Comparison of ENCODE assay signal across 12 cellular contexts in the genomic region with DNA sequence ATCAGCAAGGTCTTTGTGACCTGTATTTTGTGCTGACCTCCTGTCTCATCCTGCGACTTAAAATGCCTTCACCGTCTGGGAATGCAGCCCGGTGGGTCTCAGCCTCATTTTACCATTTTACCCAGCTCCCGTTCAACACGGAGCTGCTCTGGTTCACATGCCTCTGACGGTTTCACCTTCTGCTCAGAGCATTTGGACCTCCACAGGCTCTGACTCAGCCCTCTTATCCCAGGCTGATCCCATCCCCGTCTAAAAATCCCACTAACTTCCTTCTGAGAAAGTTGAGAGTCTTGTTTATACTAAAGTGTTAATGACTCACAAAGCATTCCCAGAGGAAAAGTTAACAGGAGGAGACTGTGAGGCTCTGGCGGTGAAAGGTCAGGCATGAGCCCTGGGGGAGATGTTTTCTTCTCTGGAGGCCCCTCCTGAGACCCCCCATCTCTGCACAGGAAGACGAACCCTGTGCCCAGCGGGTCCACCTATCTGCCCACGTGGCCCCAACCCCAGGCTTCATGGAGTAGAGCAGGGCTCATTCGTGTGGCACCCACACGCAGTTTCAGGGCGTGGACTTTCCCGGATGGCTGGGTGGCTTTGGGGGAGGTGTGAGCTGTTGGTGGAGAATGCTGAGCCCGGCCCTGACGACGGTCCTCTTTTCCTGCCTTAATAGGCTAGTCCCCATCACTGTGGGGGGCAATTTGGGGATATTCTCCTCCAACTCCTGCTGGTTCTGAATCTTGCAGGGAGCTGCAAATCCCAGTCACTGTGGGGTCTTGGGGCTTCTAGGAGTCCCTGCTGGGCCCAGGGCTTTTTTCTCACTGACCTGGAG. TPM values are rescaled to one million over a fixed set of nuclear protein-coding genes. Genes with fewer than 3 reads are reported as not detected.
A peak's percentile ranks its signal among the peaks of the same experiment; 100 is the strongest.
DNase-seq lines count a peak whose midpoint lies in the region; ATAC-seq and TF ChIP-seq lines count a peak whose summit lies in the region.
"Had no signal": no experiment of that assay in that cellular context is flagged by ENCODE, and none has a peak within 500 bp of the region (broad histone marks: within the 10 kb centered on the region; RNA-seq: fewer than 3 reads in every experiment).

No MANE protein-coding gene starts in this region.

- no peaks in the 10 kb centered on the region for H3K9me3 Mint-ChIP-seq in activated T-helper 1 cell treated with anti-CD3 and anti-CD28 coated beads, Interleukin-12 subunit alpha, Interleukin-12 subunit beta, Interleukin-2, Interleukin-4 antibody, amounts not matched to agents 30 ng/mL and 10 ng/mL and 1 ng/mL, durations not matched to agents 14 hours and 24 hours and 36 hours

- no TSS peak for BruUV-seq in PC-3 (replicated peaks; lab: Mats Ljungman, UMichigan)

- H2AFZ ChIP-seq in PC-3 (ENCODE audit: low read length) = peak overlapping the region; percentile 54; the same call in 1 of the 2 replicates

- H3K79me2 ChIP-seq in PC-3 (ENCODE audit: low read length) = no peaks in the 10 kb centered on the region

- H3K36me3 ChIP-seq in PC-3 (ENCODE audit: low read depth, low read length) = no peaks in the 10 kb centered on the region
- H3K36me3 ChIP-seq: uterus had no signal

- H3K27me3 ChIP-seq in PC-3 (ENCODE audit: low read length) = no peaks in the 10 kb centered on the region
- H3K27me3 ChIP-seq: uterus had no signal

- DNase-seq in G401 (ENCODE audit: low spot score) (peak; percentile 29), PC-3 (peak; percentile 90), renal cortical epithelial cell (ENCODE audit: low read depth) (peak; percentile 97), NOMO-1 treated with dmso at 0.1 percent for 144 hours (lab: John Stamatoyannopoulos, UW; ENCODE audit: unreplicated experiment) (no peak), mesenteric fat pad (ENCODE audit: low spot score) (no peak)
- no peak for DNase-seq in activated T-helper 1 cell treated with anti-CD3 and anti-CD28 coated beads, Interleukin-12 subunit alpha, Interleukin-12 subunit beta, Interleukin-2, Interleukin-4 antibody, amounts not matched to agents 30 ng/mL and 10 ng/mL and 1 ng/mL, durations not matched to agents 14 hours and 24 hours and 36 hours (ENCODE audit: low spot score)
- DNase-seq: activated CD4-positive, alpha-beta T cell treated with anti-CD3 and anti-CD28 coated beads, Interleukin-2, amount 50 U/mL, for 4 hours; uterus had no signal

- peak overlapping the region; percentile 21; the same call in 1 of the 2 replicates for H3K4me3 ChIP-seq in PC-3 (ENCODE audit: low read length)
- H3K4me3 ChIP-seq: uterus had no signal

- H3K9me3 ChIP-seq in PC-3 (ENCODE audit: low read length) = no peaks in the 10 kb centered on the region
- H3K9me3 ChIP-seq: uterus had no signal

- CTCF ChIA-PET in PC-3 (lab: Charles Lee) = interaction anchor here (0.7 to 1.8 kb wide), 3 partner anchors 9 to 70 kb away, joined by 3 to 11 read pairs (median 3); no protein-coding TSS in a partner anchor

- H3K4me2 ChIP-seq in PC-3 (ENCODE audit: low read length) = peak overlapping the region; percentile 61

- no peaks in the 10 kb centered on the region for H3F3A ChIP-seq in PC-3 (ENCODE audit: low read length, unreplicated experiment)

- POLR2A ChIA-PET in PC-3 (lab: Charles Lee; ENCODE audit: unreplicated experiment) = no interaction called here

- ATAC-seq in PC-3 (peak; percentile 81), esophagus mucosa (peak; percentile 41), GM18498 (IDR thresholded peaks at IDR 0.05; ENCODE audit: unreplicated experiment) (no peak)

- no peaks in the 10 kb centered on the region for H3K4me1 Mint-ChIP-seq in activated T-helper 1 cell treated with anti-CD3 and anti-CD28 coated beads, Interleukin-12 subunit alpha, Interleukin-12 subunit beta, Interleukin-2, Interleukin-4 antibody, amounts not matched to agents 30 ng/mL and 10 ng/mL and 1 ng/mL, durations not matched to agents 14 hours and 24 hours and 36 hours (ENCODE audit: low read depth)

- H3K4me3 Mint-ChIP-seq in activated T-helper 1 cell treated with anti-CD3 and anti-CD28 coated beads, Interleukin-12 subunit alpha, Interleukin-12 subunit beta, Interleukin-2, Interleukin-4 antibody, amounts not matched to agents 30 ng/mL and 10 ng/mL and 1 ng/mL, durations not matched to agents 14 hours and 24 hours and 36 hours = no peak overlapping the region
- H3K4me3 Mint-ChIP-seq: activated naive CD8-positive, alpha-beta T cell had no signal

- peaks cover 32% of the 10 kb centered on the region for H3K4me1 ChIP-seq in PC-3 (ENCODE audit: insufficient read depth, low read length)
- H3K4me1 ChIP-seq: uterus had no signal

- intact Hi-C loops in PC-3 (cut with micrococcal nuclease) = loop anchor here (5.0 kb wide), 1 partner anchor 50 kb away; no protein-coding TSS in a partner anchor
- intact Hi-C loops in activated T-helper 1 cell treated with anti-CD3 and anti-CD28 coated beads, Interleukin-12 subunit alpha, Interleukin-12 subunit beta, Interleukin-2, Interleukin-4 antibody, amounts not matched to agents 30 ng/mL and 10 ng/mL and 1 ng/mL, durations not matched to agents 14 hours and 24 hours and 36 hours (cut with micrococcal nuclease) = no loop called here

- H3K9me2 ChIP-seq in PC-3 (replicated peaks; ENCODE audit: low read length) = no peaks in the 10 kb centered on the region

- H3K27ac ChIP-seq in PC-3 (ENCODE audit: low read length) = peak overlapping the region; percentile 79
- H3K27ac ChIP-seq: uterus had no signal

- peaks cover 34% of the 10 kb centered on the region for H3K27me3 Mint-ChIP-seq in activated T-helper 1 cell treated with anti-CD3 and anti-CD28 coated beads, Interleukin-12 subunit alpha, Interleukin-12 subunit beta, Interleukin-2, Interleukin-4 antibody, amounts not matched to agents 30 ng/mL and 10 ng/mL and 1 ng/mL, durations not matched to agents 14 hours and 24 hours and 36 hours (ENCODE audit: insufficient read depth)

- no peaks in the 10 kb centered on the region for H4K20me1 ChIP-seq in PC-3 (ENCODE audit: low read length)

- in situ Hi-C loops in G401 (cut with HindIII; ENCODE audit: low sequenced_read_pairs) = no loop called here

- no peak for TF ChIP-seq CTCF in PC-3 (conservative IDR thresholded peaks at IDR 0.05; ENCODE audit: low read depth, low read length)

- peak overlapping the region; percentile 44 for H3K9ac ChIP-seq in PC-3 (ENCODE audit: low read length)

- no peak overlapping the region for H3K27ac Mint-ChIP-seq in activated T-helper 1 cell treated with anti-CD3 and anti-CD28 coated beads, Interleukin-12 subunit alpha, Interleukin-12 subunit beta, Interleukin-2, Interleukin-4 antibody, amounts not matched to agents 30 ng/mL and 10 ng/mL and 1 ng/mL, durations not matched to agents 14 hours and 24 hours and 36 hours
- H3K27ac Mint-ChIP-seq: activated naive CD8-positive, alpha-beta T cell; progenitor cell of endocrine pancreas had no signal

- H3K36me3 Mint-ChIP-seq in activated T-helper 1 cell treated with anti-CD3 and anti-CD28 coated beads, Interleukin-12 subunit alpha, Interleukin-12 subunit beta, Interleukin-2, Interleukin-4 antibody, amounts not matched to agents 30 ng/mL and 10 ng/mL and 1 ng/mL, durations not matched to agents 14 hours and 24 hours and 36 hours (ENCODE audit: low read depth) = no peaks in the 10 kb centered on the region
- H3K36me3 Mint-ChIP-seq: activated naive CD8-positive, alpha-beta T cell had no signal

RNA-seq across cellular contexts. Expression of a gene that starts 3.3 kb away (rescaled TPM):
- total RNA-seq in G401 (2014; rRNA removed; shearing (Covaris generic)) = 68.2 and 78.4 TPM in 2 replicates
- not detected in 2 replicates for total RNA-seq in PC-3 (2014; rRNA removed)
- not detected for total RNA-seq in esophagus mucosa
- total RNA-seq in renal cortical epithelial cell = 0.15 TPM in 1 of 2 replicates, not detected in the other
- not detected in 2 replicates for total RNA-seq in activated T-helper 1 cell treated with anti-CD3 and anti-CD28 coated beads, Interleukin-12 subunit alpha, Interleukin-12 subunit beta, Interleukin-2, Interleukin-4 antibody, amounts not matched to agents 30 ng/mL and 10 ng/mL and 1 ng/mL, durations not matched to agents 14 hours and 24 hours and 36 hours
- 0.35 TPM for total RNA-seq in mesenteric fat pad
- total RNA-seq: progenitor cell of endocrine pancreas, uterus had no signal

RNA-seq across cellular contexts. Expression of a gene that starts 16.5 kb away (rescaled TPM):
- total RNA-seq in G401 (2014; rRNA removed; shearing (Covaris generic)) = 22.7 and 27.1 TPM in 2 replicates
- total RNA-seq in PC-3 (2014; rRNA removed) (30.0 and 34.0 TPM in 2 replicates), esophagus mucosa (22.5 TPM), renal cortical epithelial cell (18.8 and 32.8 TPM in 2 replicates), mesenteric fat pad (33.6 TPM)
- total RNA-seq in activated T-helper 1 cell treated with anti-CD3 and anti-CD28 coated beads, Interleukin-12 subunit alpha, Interleukin-12 subunit beta, Interleukin-2, Interleukin-4 antibody, amounts not matched to agents 30 ng/mL and 10 ng/mL and 1 ng/mL, durations not matched to agents 14 hours and 24 hours and 36 hours = 48.8 and 49.0 TPM in 2 replicates

RNA-seq across cellular contexts. Expression of a gene that starts 21.8 kb away (rescaled TPM):
- total RNA-seq in G401 (2014; rRNA removed; shearing (Covaris generic)) = 6.8 and 11.3 TPM in 2 replicates
- total RNA-seq in PC-3 (2014; rRNA removed) (not detected in 2 replicates), esophagus mucosa (not detected), renal cortical epithelial cell (7.5 TPM in 2 replicates), mesenteric fat pad (not detected)
- total RNA-seq in activated T-helper 1 cell treated with anti-CD3 and anti-CD28 coated beads, Interleukin-12 subunit alpha, Interleukin-12 subunit beta, Interleukin-2, Interleukin-4 antibody, amounts not matched to agents 30 ng/mL and 10 ng/mL and 1 ng/mL, durations not matched to agents 14 hours and 24 hours and 36 hours = not detected in 2 replicates

RNA-seq across cellular contexts. Expression of a gene that starts 40.2 kb away (rescaled TPM):
- 69.8 and 86.8 TPM in 2 replicates for total RNA-seq in G401 (2014; rRNA removed; shearing (Covaris generic))
- total RNA-seq in PC-3 (2014; rRNA removed) = 75.6 and 92.0 TPM in 2 replicates
- total RNA-seq in esophagus mucosa = 26.3 TPM
- 73.5 and 74.1 TPM in 2 replicates for total RNA-seq in renal cortical epithelial cell
- total RNA-seq in activated T-helper 1 cell treated with anti-CD3 and anti-CD28 coated beads, Interleukin-12 subunit alpha, Interleukin-12 subunit beta, Interleukin-2, Interleukin-4 antibody, amounts not matched to agents 30 ng/mL and 10 ng/mL and 1 ng/mL, durations not matched to agents 14 hours and 24 hours and 36 hours = 102 and 107 TPM in 2 replicates
- 60.8 TPM for total RNA-seq in mesenteric fat pad

Comparison
In these comparisons a context has a peak if more than half of its experiments do, and no peak if none do; other contexts are left out.
1. DNase-seq: peak in G401 (single experiment), PC-3 (single experiment) and renal cortical epithelial cell (single experiment); none in NOMO-1 treated with dmso at 0.1 percent for 144 hours (single experiment), activated T-helper 1 cell treated with anti-CD3 and anti-CD28 coated beads, Interleukin-12 subunit alpha, Interleukin-12 subunit beta, Interleukin-2, Interleukin-4 antibody, amounts not matched to agents 30 ng/mL and 10 ng/mL and 1 ng/mL, durations not matched to agents 14 hours and 24 hours and 36 hours (single experiment) and mesenteric fat pad (single experiment).
2. RNA of a gene that starts 3.3 kb away (total RNA-seq): 68.2 to 78.4 TPM in G401; 0.35 TPM in mesenteric fat pad (single experiment), 0.15 TPM in renal cortical epithelial cell, not detected in PC-3, not detected in esophagus mucosa (single experiment) and not detected in activated T-helper 1 cell treated with anti-CD3 and anti-CD28 coated beads, Interleukin-12 subunit alpha, Interleukin-12 subunit beta, Interleukin-2, Interleukin-4 antibody, amounts not matched to agents 30 ng/mL and 10 ng/mL and 1 ng/mL, durations not matched to agents 14 hours and 24 hours and 36 hours; every median in the first group is over 10 times any median in the second.